11 cellular contexts compared by ENCODE assay signal in genomic region chr14:75905505-75905904, GRCh38.
DNase-seq lines count a peak whose midpoint lies in the region; ATAC-seq and TF ChIP-seq lines count a peak whose summit lies in the region.
"Had no signal": no experiment of that assay in that cellular context is flagged by ENCODE, and none has a peak within 500 bp of the region (broad histone marks: within the 10 kb centered on the region; RNA-seq: fewer than 3 reads in every experiment).

No MANE protein-coding gene starts in this region.

- TF ChIP-seq CTCF in hepatocyte (IDR thresholded peaks at IDR 0.05; ENCODE audit: poor library complexity) (no peak), PC-3 (conservative IDR thresholded peaks at IDR 0.05; ENCODE audit: low read depth, low read length) (no peak)

- H3K36me3 ChIP-seq in hepatocyte (replicated peaks; ENCODE audit: insufficient read depth, low read depth) = no peaks in the 10 kb centered on the region
- H3K36me3 ChIP-seq in PC-3 (ENCODE audit: low read depth, low read length) = no peaks in the 10 kb centered on the region

- DNase-seq in NCI-H1105 treated with DMSO at 0.1 percent for 48 hours (lab: John Stamatoyannopoulos, UW) (peak; percentile 8), NCI-H1105 (lab: John Stamatoyannopoulos, UW) (no peak), amniotic epithelial cell (ENCODE audit: low read depth) (peak; percentile 57), hepatocyte (ENCODE audit: low spot score) (peak; percentile 41), substantia nigra (lab: John Stamatoyannopoulos, UW) (peak in 10 of 49 donors; percentile 4 to 34 (median 20)), PC-3 (no peak), amniotic stem cell (lab: John Stamatoyannopoulos, UW) (no peak)
- DNase-seq: activated CD8-positive, alpha-beta memory T cell treated with anti-CD3 and anti-CD28 coated beads for 24 hours; SHP77 treated with DMSO at 0.1 percent for 48 hours had no signal

- H3F3A ChIP-seq in PC-3 (ENCODE audit: low read length, unreplicated experiment) = no peaks in the 10 kb centered on the region

- H4K20me1 ChIP-seq in hepatocyte (ENCODE audit: insufficient read depth, poor library complexity, severe bottlenecking) = no peaks in the 10 kb centered on the region
- H4K20me1 ChIP-seq in PC-3 (ENCODE audit: low read length) = no peaks in the 10 kb centered on the region

- ATAC-seq in PC-3 (no peak), HG02973 (IDR thresholded peaks at IDR 0.05; ENCODE audit: unreplicated experiment) (no peak)

- no TSS peak for BruUV-seq in PC-3 (replicated peaks; lab: Mats Ljungman, UMichigan)

- H3K9ac ChIP-seq in PC-3 (ENCODE audit: low read length) = no peak overlapping the region
- H3K9ac ChIP-seq: KMS-11 had no signal

- no peak overlapping the region for H2AFZ ChIP-seq in hepatocyte
- H2AFZ ChIP-seq in PC-3 (ENCODE audit: low read length) = no peak overlapping the region

- H3K79me2 ChIP-seq in hepatocyte = no peaks in the 10 kb centered on the region
- H3K79me2 ChIP-seq in PC-3 (ENCODE audit: low read length) = no peaks in the 10 kb centered on the region

- H3K9me2 ChIP-seq in hepatocyte (replicated peaks; ENCODE audit: insufficient read depth) = no peaks in the 10 kb centered on the region
- H3K9me2 ChIP-seq in PC-3 (replicated peaks; ENCODE audit: low read length) = no peaks in the 10 kb centered on the region

- H3K4me3 ChIP-seq in hepatocyte (no peak overlapping the region), PC-3 (ENCODE audit: low read length) (no peak overlapping the region)

- H3K9me3 ChIP-seq in hepatocyte (ENCODE audit: low read depth) (no peaks in the 10 kb centered on the region), PC-3 (ENCODE audit: low read length) (no peaks in the 10 kb centered on the region)

- H3K27ac ChIP-seq in hepatocyte (peak overlapping the region; percentile 12), substantia nigra (ENCODE audit: low read depth, low read length, poor library complexity, severe bottlenecking) (peak overlapping the region; percentile 56), PC-3 (ENCODE audit: low read length) (no peak overlapping the region)
- H3K27ac ChIP-seq: KMS-11 had no signal

- H3K4me2 ChIP-seq in hepatocyte (peak overlapping the region; percentile 10), PC-3 (ENCODE audit: low read length) (no peak overlapping the region)
- H3K4me2 ChIP-seq: KMS-11 had no signal

- CTCF ChIA-PET in PC-3 (lab: Charles Lee) = interaction anchor here (0.5 to 1.9 kb wide), 2 partner anchors 111 to 114 kb away, joined by 4 to 12 read pairs; no protein-coding TSS in a partner anchor

- intact Hi-C loops in PC-3 (cut with micrococcal nuclease) = loop anchor here (5.0 to 10.0 kb wide), 2 partner anchors 38 to 191 kb away; no protein-coding TSS in a partner anchor

- no peaks in the 10 kb centered on the region for H3K27me3 ChIP-seq in hepatocyte
- no peaks in the 10 kb centered on the region for H3K27me3 ChIP-seq in PC-3 (ENCODE audit: low read length)

- H3K4me1 ChIP-seq in hepatocyte (ENCODE audit: insufficient read depth) (peaks cover 9% of the 10 kb centered on the region), PC-3 (ENCODE audit: insufficient read depth, low read length) (peaks cover 9% of the 10 kb centered on the region; the same call in 1 of the 2 replicates)

- WGBS in hepatocyte (ENCODE audit: low lambda C conversion rate, missing lambda C conversion rate) = 45% methylated on average over 2 of the region's 2 CpGs

- POLR2A ChIA-PET in PC-3 (lab: Charles Lee; ENCODE audit: unreplicated experiment) = no interaction called here

Comparison
In these comparisons a context has a peak if more than half of its experiments do, and no peak if none do; other contexts are left out.
1. DNase-seq: peak in NCI-H1105 treated with DMSO at 0.1 percent for 48 hours (single experiment), amniotic epithelial cell (single experiment) and hepatocyte (single experiment); none in NCI-H1105 (single experiment), PC-3 (single experiment) and amniotic stem cell (single experiment).